In the genomic region with DNA sequence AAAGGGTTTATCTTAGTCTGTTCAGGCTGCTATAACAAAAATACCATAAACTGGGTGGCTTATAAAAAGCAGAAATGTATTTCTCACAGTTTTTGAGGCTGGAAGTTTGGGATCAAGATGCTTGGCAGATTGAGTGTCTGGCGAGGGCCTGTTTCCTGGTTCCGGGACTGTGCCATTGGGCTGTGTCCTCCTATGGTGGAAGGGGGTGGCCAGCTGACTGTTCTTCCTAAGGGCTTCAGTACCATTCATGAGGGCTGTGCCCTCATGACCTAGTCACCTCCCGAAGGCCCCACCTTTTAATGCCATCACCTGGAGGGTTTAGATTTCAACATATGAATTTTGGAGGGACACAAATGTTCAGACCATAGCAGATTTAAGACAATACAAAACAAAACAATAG, we compare ENCODE assay signal across 21 cellular contexts.
DNase-seq lines count a peak whose midpoint lies in the region; ATAC-seq and TF ChIP-seq lines count a peak whose summit lies in the region.
"Had no signal": no experiment of that assay in that cellular context is flagged by ENCODE, and none has a peak within 500 bp of the region (broad histone marks: within the 10 kb centered on the region; RNA-seq: fewer than 3 reads in every experiment).

No MANE protein-coding gene starts in this region.

- TF ChIP-seq EP300 in neural cell (conservative IDR thresholded peaks at IDR 0.05; ENCODE audit: poor library complexity, severe bottlenecking): no peak

- H3K9ac ChIP-seq in HUES48 (ENCODE audit: low read depth, low read length) (no peak overlapping the region), neural cell (ENCODE audit: low read length) (no peak overlapping the region)

- H4K20me1 ChIP-seq in neural cell (ENCODE audit: insufficient read depth): no peaks in the 10 kb centered on the region

- no peaks in the 10 kb centered on the region for H3K27me3 ChIP-seq in CD8-positive, alpha-beta T cell (ENCODE audit: insufficient read depth, low read length)
- no peaks in the 10 kb centered on the region for H3K27me3 ChIP-seq in HUES48 (ENCODE audit: control insufficient read depth, insufficient read depth, low read length)
- H3K27me3 ChIP-seq in neural cell (ENCODE audit: insufficient read depth, low read depth, low read length): no peaks in the 10 kb centered on the region
- H3K27me3 ChIP-seq: BE2C, MG63 had no signal

- TF ChIP-seq RAD21 in neural cell (conservative IDR thresholded peaks at IDR 0.05): no peak

- CTCF ChIA-PET in CD8-positive, alpha-beta T cell (lab: Charles Lee): no interaction called here

- no peaks in the 10 kb centered on the region for H3F3A ChIP-seq in neural cell (ENCODE audit: insufficient read depth, low read length, poor library complexity, severe bottlenecking)

- peaks cover 12% of the 10 kb centered on the region for H3K36me3 Mint-ChIP-seq in CD8-positive, alpha-beta T cell
- H3K36me3 Mint-ChIP-seq in endothelial cell (ENCODE audit: low read depth, unreplicated experiment): peaks cover 6% of the 10 kb centered on the region
- H3K36me3 Mint-ChIP-seq in T-helper 17 cell (ENCODE audit: low read depth): peaks cover 6% of the 10 kb centered on the region

- H3K36me3 ChIP-seq in CD8-positive, alpha-beta T cell (ENCODE audit: insufficient read depth, low read length): no peaks in the 10 kb centered on the region
- H3K36me3 ChIP-seq in HUES48 (ENCODE audit: control insufficient read depth, insufficient read depth, low read length) (no peaks in the 10 kb centered on the region), neural cell (ENCODE audit: insufficient read depth, low read length) (no peaks in the 10 kb centered on the region)
- H3K36me3 ChIP-seq: BE2C, MG63 had no signal

- H3K9me3 ChIP-seq in CD8-positive, alpha-beta T cell (ENCODE audit: low read length): no peaks in the 10 kb centered on the region
- no peaks in the 10 kb centered on the region for H3K9me3 ChIP-seq in HUES48 (ENCODE audit: control insufficient read depth, insufficient read depth, low read length)
- no peaks in the 10 kb centered on the region for H3K9me3 ChIP-seq in neural cell (ENCODE audit: low read length)
- H3K9me3 ChIP-seq in T-helper 17 cell (ENCODE audit: control insufficient read depth, low read length, poor library complexity, severe bottlenecking): no peaks in the 10 kb centered on the region
- H3K9me3 ChIP-seq: A549, BE2C, MG63 had no signal

- POLR2A ChIA-PET in CD8-positive, alpha-beta T cell (lab: Charles Lee): no interaction called here

- H3K79me2 ChIP-seq in neural cell (replicated peaks; ENCODE audit: insufficient read depth, low read length): peaks cover 46% of the 10 kb centered on the region

- no peak for DNase-seq in CD8-positive, alpha-beta T cell
- DNase-seq in endothelial cell (ENCODE audit: low spot score) (no peak), T-helper 17 cell (no peak)
- DNase-seq: BE2C, HCEC 1CT, Kasumi-1, MG63, NCI-H1417 treated with DMSO at 0.1 percent for 48 hours, NCI-H187 treated with DMSO at 0.1 percent for 48 hours, NCI-H2107, NCI-H446 treated with DMSO at 0.1 percent for 48 hours, NCI-H526 treated with DMSO at 0.1 percent for 48 hours, PC-9, RPMI8226, SHP77 had no signal

- intact Hi-C loops in CD8-positive, alpha-beta T cell (cut with DNase I, micrococcal nuclease): loop anchor here in 1 of 2 experiments (5.0 kb wide), 1 partner anchor 306 kb away; no protein-coding TSS in a partner anchor

- H3K4me2 ChIP-seq in neural cell (ENCODE audit: low read length): peak overlapping the region; percentile 18
- H3K4me2 ChIP-seq: A549, PC-9 had no signal

- no peak overlapping the region for H2AFZ ChIP-seq in neural cell (ENCODE audit: low read depth, low read length)
- H2AFZ ChIP-seq: PC-9 had no signal

- no peak overlapping the region for H3K4me3 ChIP-seq in CD8-positive, alpha-beta T cell (ENCODE audit: low read depth, low read length)
- H3K4me3 ChIP-seq in HUES48 (ENCODE audit: low read depth, low read length) (0 out of 2 replicates have a peak overlapping the region, but pooled peaks have one; percentile 23), neural cell (ENCODE audit: low read length) (no peak overlapping the region)
- H3K4me3 ChIP-seq: A549, MG63, PC-9 had no signal

- H3K4me1 Mint-ChIP-seq in CD8-positive, alpha-beta T cell (ENCODE audit: low read depth): peaks cover 83% of the 10 kb centered on the region
- H3K4me1 Mint-ChIP-seq in endothelial cell (ENCODE audit: unreplicated experiment): peaks cover 55% of the 10 kb centered on the region
- H3K4me1 Mint-ChIP-seq in T-helper 17 cell: peaks cover 64% of the 10 kb centered on the region

- TF ChIP-seq CTCF in CD8-positive, alpha-beta T cell (IDR thresholded peaks at IDR 0.05): no peak
- TF ChIP-seq CTCF in endothelial cell (IDR thresholded peaks at IDR 0.05; ENCODE audit: unreplicated experiment) (no peak), neural cell (IDR thresholded peaks at IDR 0.05; ENCODE audit: poor library complexity, severe bottlenecking) (no peak)

- ATAC-seq in CD8-positive, alpha-beta T cell: no peak
- ATAC-seq in HG03108 (IDR thresholded peaks at IDR 0.05; ENCODE audit: unreplicated experiment): no peak
- no peak for ATAC-seq in esophagus mucosa
- ATAC-seq in T-helper 17 cell: no peak
- ATAC-seq: A549 had no signal

- no peaks in the 10 kb centered on the region for H3K27me3 Mint-ChIP-seq in CD8-positive, alpha-beta T cell (ENCODE audit: low read depth)
- H3K27me3 Mint-ChIP-seq in endothelial cell (ENCODE audit: unreplicated experiment) (peaks cover 6% of the 10 kb centered on the region), T-helper 17 cell (no peaks in the 10 kb centered on the region)

- H3K27ac Mint-ChIP-seq in CD8-positive, alpha-beta T cell: peak overlapping the region; percentile 20
- H3K27ac Mint-ChIP-seq in endothelial cell (ENCODE audit: unreplicated experiment) (peak overlapping the region; percentile 70), T-helper 17 cell (no peak overlapping the region)

- no peak overlapping the region for H3K4me3 Mint-ChIP-seq in CD8-positive, alpha-beta T cell
- H3K4me3 Mint-ChIP-seq in endothelial cell (ENCODE audit: unreplicated experiment) (no peak overlapping the region), T-helper 17 cell (no peak overlapping the region)
- H3K4me3 Mint-ChIP-seq: IgD-negative memory B cell had no signal

- no peak overlapping the region for H3K27ac ChIP-seq in CD8-positive, alpha-beta T cell (ENCODE audit: low read depth, low read length)
- H3K27ac ChIP-seq in HUES48 (ENCODE audit: low read depth, low read length): peak overlapping the region; percentile 54
- H3K27ac ChIP-seq in neural cell (ENCODE audit: low read length): no peak overlapping the region
- H3K27ac ChIP-seq: A549, PC-9 had no signal

- no peaks in the 10 kb centered on the region for H3K9me3 Mint-ChIP-seq in CD8-positive, alpha-beta T cell
- H3K9me3 Mint-ChIP-seq in endothelial cell (ENCODE audit: unreplicated experiment): no peaks in the 10 kb centered on the region
- H3K9me3 Mint-ChIP-seq: IgD-negative memory B cell had no signal

- H3K4me1 ChIP-seq in CD8-positive, alpha-beta T cell (ENCODE audit: insufficient read depth, low read length): peaks cover 35% of the 10 kb centered on the region
- H3K4me1 ChIP-seq in HUES48 (ENCODE audit: control insufficient read depth, insufficient read depth, low read length): peaks cover 71% of the 10 kb centered on the region

- H3K9me2 ChIP-seq in neural cell (ENCODE audit: insufficient read depth, low read length): no peaks in the 10 kb centered on the region

TF ChIP-seq in neural cell, 6 proteins besides CTCF, POLR2A, EP300 and RAD21:
- TF ChIP-seq EZH2 (IDR thresholded peaks at IDR 0.05; ENCODE audit: borderline replicate concordance, insufficient read depth, low read length, poor library complexity, severe bottlenecking): no peak
- TF ChIP-seq MXI1 (conservative IDR thresholded peaks at IDR 0.05; ENCODE audit: poor library complexity, severe bottlenecking): no peak
- TF ChIP-seq POLR2AphosphoS5 (IDR thresholded peaks at IDR 0.05): no peak
- TF ChIP-seq REST (IDR thresholded peaks at IDR 0.05; ENCODE audit: borderline replicate concordance): no peak
- no peak for TF ChIP-seq SMC3 (conservative IDR thresholded peaks at IDR 0.05; ENCODE audit: poor library complexity)
- no peak for TF ChIP-seq TAF1 (IDR thresholded peaks at IDR 0.05; ENCODE audit: low read depth)
